12 cellular contexts compared by ENCODE assay signal in the genomic region with DNA sequence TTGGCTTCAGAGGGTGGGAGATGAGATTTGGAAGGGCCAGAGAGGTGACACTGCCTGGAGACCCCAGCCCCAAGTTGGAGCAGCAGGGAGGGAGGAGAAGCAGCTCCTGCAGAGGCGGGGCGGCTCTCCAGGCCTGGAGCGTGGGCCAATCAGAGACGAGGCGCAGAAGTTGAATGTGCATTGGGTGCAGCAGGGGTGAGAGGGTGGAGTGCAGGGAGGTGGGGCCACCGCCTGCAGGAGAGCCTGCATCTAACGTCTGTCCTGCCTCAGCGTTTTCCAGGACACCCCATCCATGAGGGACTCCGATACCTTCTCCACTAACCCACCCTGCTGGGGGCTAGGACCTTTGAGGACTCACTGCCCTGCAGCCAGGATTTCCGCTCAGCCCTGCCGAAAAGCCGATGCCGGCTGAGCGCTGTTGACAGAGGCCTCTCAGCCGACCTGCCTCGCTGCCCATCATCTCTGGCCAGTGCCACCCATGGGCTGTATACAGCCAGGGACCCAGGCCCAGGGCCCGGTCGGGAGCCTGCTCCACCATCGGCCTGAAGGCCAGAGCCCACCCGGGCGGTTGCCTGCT.
DNase-seq lines count a peak whose midpoint lies in the region; ATAC-seq, FAIRE-seq and TF ChIP-seq lines count a peak whose summit lies in the region.
"Had no signal": no experiment of that assay in that cellular context is flagged by ENCODE, and none has a peak within 500 bp of the region (broad histone marks: within the 10 kb centered on the region; RNA-seq: fewer than 3 reads in every experiment).

No MANE protein-coding gene starts in this region.

- H2BK20ac ChIP-seq in H9 (ENCODE audit: low read depth, low read length, poor library complexity, severe bottlenecking): no peak overlapping the region

- H2BK15ac ChIP-seq in H9 (ENCODE audit: low read depth, low read length): no peak overlapping the region

- H3K27ac ChIP-seq in H9 (ENCODE audit: insufficient read length, low read depth, low read length): no peak overlapping the region
- H3K27ac ChIP-seq: 22Rv1 had no signal

- WGBS in H9 (ENCODE audit: extremely low coverage, insufficient read length, low lambda C conversion rate): no CpG with 5 or more reads among the region's 21 CpGs

- no peak overlapping the region for H3K23ac ChIP-seq in H9 (ENCODE audit: insufficient read length, low read depth, low read length)

- H3K36me3 Mint-ChIP-seq in H9 (ENCODE audit: insufficient read depth in 1 of 3, low read depth in 3 of 3): no peaks in the 10 kb centered on the region
- no peaks in the 10 kb centered on the region for H3K36me3 Mint-ChIP-seq in naive B cell

- H2AK5ac ChIP-seq in H9 (ENCODE audit: insufficient read length, low read length): no peak overlapping the region

- H3K56ac ChIP-seq in H9 (ENCODE audit: insufficient read length, low read depth, low read length): no peak overlapping the region

- no peaks in the 10 kb centered on the region for H3K79me2 ChIP-seq in H9 (ENCODE audit: insufficient read depth, low read length)

- H3K36me3 ChIP-seq in bronchial epithelial cell (ENCODE audit: control insufficient read depth, insufficient read depth, low read length): no peaks in the 10 kb centered on the region

- peaks cover 15% of the 10 kb centered on the region for H3K27me3 Mint-ChIP-seq in H9 (ENCODE audit: low read depth)
- H3K27me3 Mint-ChIP-seq in naive B cell: peaks cover 35 to 80% (median 78%) of the 10 kb centered on the region in 3 donors

- H3K9me3 Mint-ChIP-seq in H9: no peaks in the 10 kb centered on the region
- H3K9me3 Mint-ChIP-seq in naive B cell: no peaks in the 10 kb centered on the region

- no peak overlapping the region for H4K91ac ChIP-seq in H9 (ENCODE audit: insufficient read length, low read depth, low read length)

- no peak overlapping the region for H2BK12ac ChIP-seq in H9 (ENCODE audit: insufficient read length, low read depth, low read length)

- in situ Hi-C loops in GM13977 (cut with MboI; ENCODE audit: low pct_unique_long_range_greater_than_20kb, low sequenced_read_pairs, unreplicated experiment): no loop called here

- H2AFZ ChIP-seq in H9 (ENCODE audit: low read length): no peak overlapping the region

- H3K23me2 ChIP-seq in H9 (ENCODE audit: insufficient read length, low read depth, low read length, poor library complexity, severe bottlenecking): peaks cover 7% of the 10 kb centered on the region

- H3K4me2 ChIP-seq in H9 (ENCODE audit: insufficient read depth, insufficient read length, low read length): peak overlapping the region; percentile 85

- H3K4me1 Mint-ChIP-seq in H9 (peaks cover 34 to 42% of the 10 kb centered on the region in 2 experiments), naive B cell (peaks cover 7 to 8% (median 7%) of the 10 kb centered on the region in 3 donors)

- H3K27ac Mint-ChIP-seq in H9: peak overlapping the region in 1 of 3 experiments; percentile 90; a peak in 1 of 7 replicates
- peak overlapping the region in 1 of 6 donors; percentile 18 for H3K27ac Mint-ChIP-seq in naive B cell

- H3K9ac ChIP-seq in H9 (ENCODE audit: extremely low read depth, insufficient read length, low read length): no peak overlapping the region

- no peak overlapping the region for H2BK120ac ChIP-seq in H9 (ENCODE audit: low read depth, low read length, poor library complexity, severe bottlenecking)

- H3K4me3 Mint-ChIP-seq in H9 (peak overlapping the region; percentile 61 to 78), naive B cell (peak overlapping the region in 7 of 8 donors; percentile 15 to 84 (median 60))

- no peak overlapping the region for H3K18ac ChIP-seq in H9 (ENCODE audit: insufficient read length, low read depth, low read length)

- no peak overlapping the region for H4K5ac ChIP-seq in H9 (ENCODE audit: insufficient read length, low read depth, low read length)

- no peak overlapping the region for H4K8ac ChIP-seq in H9 (replicated peaks; ENCODE audit: insufficient read length, low read depth, low read length)

- peak; percentile 4 for DNase-seq in DMS153 treated with DMSO at 0.1 percent for 48 hours (lab: John Stamatoyannopoulos, UW; ENCODE audit: unreplicated experiment)
- DNase-seq in DMS153 (lab: John Stamatoyannopoulos, UW): no peak
- DNase-seq in H9: peak; percentile 88
- peak; percentile 28 for DNase-seq in bronchial epithelial cell (ENCODE audit: low read depth)
- DNase-seq in naive B cell: no peak
- DNase-seq in activated CD4-positive, CD25-positive, alpha-beta regulatory T cell treated with anti-CD3 and anti-CD28 coated beads, Interleukin-2, amount 50 U/mL, for 72 hours: no peak
- DNase-seq in GM13977 (ENCODE audit: low spot score): no peak
- no peak for DNase-seq in CD1c-positive myeloid dendritic cell (ENCODE audit: extremely low spot score)
- DNase-seq: effector CD4-positive, alpha-beta T cell; NCI-H446 treated with DMSO at 0.1 percent for 48 hours had no signal

- H3K4me1 ChIP-seq in H9 (ENCODE audit: insufficient read depth, low read length): no peaks in the 10 kb centered on the region

- no peak overlapping the region for H2BK5ac ChIP-seq in H9 (ENCODE audit: insufficient read length, low read length)

- H3K9me3 ChIP-seq in H9 (ENCODE audit: control insufficient read depth, low read depth, low read length): no peaks in the 10 kb centered on the region

- no peak overlapping the region for H3K4ac ChIP-seq in H9 (ENCODE audit: low read depth, low read length)

- H3K27me3 ChIP-seq in H9 (ENCODE audit: insufficient read depth, low read length) (no peaks in the 10 kb centered on the region), bronchial epithelial cell (ENCODE audit: control insufficient read depth, insufficient read depth, low read length) (no peaks in the 10 kb centered on the region)

- no peak overlapping the region for H3T11ph ChIP-seq in H9 (ENCODE audit: low read length)

- no peak for TF ChIP-seq CTCF in H9 (conservative IDR thresholded peaks at IDR 0.05)
- TF ChIP-seq CTCF in bronchial epithelial cell (IDR thresholded peaks at IDR 0.05; ENCODE audit: insufficient read depth, low read length, severe bottlenecking): no peak
- no peak for TF ChIP-seq CTCF in GM13977 (IDR thresholded peaks at IDR 0.05; ENCODE audit: extremely low read depth, insufficient read depth, missing control alignments)

- no peak for FAIRE-seq in bronchial epithelial cell (lab: Jason Lieb, UNC)

- H3K79me1 ChIP-seq in H9 (ENCODE audit: insufficient read depth, low read depth, low read length, poor library complexity, severe bottlenecking): no peaks in the 10 kb centered on the region

- H3K4me3 ChIP-seq in bronchial epithelial cell (ENCODE audit: low read depth, low read length): peak overlapping the region; percentile 23

- no peaks in the 10 kb centered on the region for H4K20me1 ChIP-seq in H9 (ENCODE audit: control insufficient read depth, insufficient read depth, insufficient read length)

- H3K14ac ChIP-seq in H9 (ENCODE audit: insufficient read depth, low read length): no peak overlapping the region

- no peak for ATAC-seq in naive B cell (ENCODE audit: low read depth in 2 of 2)
- ATAC-seq: SK-N-SH treated with all-trans-retinoic acid at 6 μM for 48 hours had no signal

Comparison
In these comparisons a context has a peak if more than half of its experiments do, and no peak if none do; other contexts are left out.
1. DNase-seq: peak in DMS153 treated with DMSO at 0.1 percent for 48 hours (single experiment), H9 (single experiment) and bronchial epithelial cell (single experiment); none in DMS153 (single experiment), naive B cell (single experiment), activated CD4-positive, CD25-positive, alpha-beta regulatory T cell treated with anti-CD3 and anti-CD28 coated beads, Interleukin-2, amount 50 U/mL, for 72 hours (single experiment), GM13977 (single experiment) and CD1c-positive myeloid dendritic cell (single experiment).